Comparison of ENCODE assay signal across 1 cellular context in genomic region chr4:151429957-151430548, GRCh38.
TF ChIP-seq lines count a peak whose summit lies in the region.

No MANE protein-coding gene starts in this region.

TF ChIP-seq in SK-N-SH, 30 proteins besides CTCF, POLR2A, EP300 and RAD21 (continued from another document):
- no peak for TF ChIP-seq JUND (IDR thresholded peaks at IDR 0.05)
- no peak for TF ChIP-seq MXI1 (IDR thresholded peaks at IDR 0.05; ENCODE audit: low read depth, low read length)
- TF ChIP-seq TEAD4 (IDR thresholded peaks at IDR 0.05; ENCODE audit: borderline replicate concordance, insufficient read depth): 0 out of 2 replicates have a peak, but pooled peaks have one; percentile 12
- TF ChIP-seq, protein P1, sequence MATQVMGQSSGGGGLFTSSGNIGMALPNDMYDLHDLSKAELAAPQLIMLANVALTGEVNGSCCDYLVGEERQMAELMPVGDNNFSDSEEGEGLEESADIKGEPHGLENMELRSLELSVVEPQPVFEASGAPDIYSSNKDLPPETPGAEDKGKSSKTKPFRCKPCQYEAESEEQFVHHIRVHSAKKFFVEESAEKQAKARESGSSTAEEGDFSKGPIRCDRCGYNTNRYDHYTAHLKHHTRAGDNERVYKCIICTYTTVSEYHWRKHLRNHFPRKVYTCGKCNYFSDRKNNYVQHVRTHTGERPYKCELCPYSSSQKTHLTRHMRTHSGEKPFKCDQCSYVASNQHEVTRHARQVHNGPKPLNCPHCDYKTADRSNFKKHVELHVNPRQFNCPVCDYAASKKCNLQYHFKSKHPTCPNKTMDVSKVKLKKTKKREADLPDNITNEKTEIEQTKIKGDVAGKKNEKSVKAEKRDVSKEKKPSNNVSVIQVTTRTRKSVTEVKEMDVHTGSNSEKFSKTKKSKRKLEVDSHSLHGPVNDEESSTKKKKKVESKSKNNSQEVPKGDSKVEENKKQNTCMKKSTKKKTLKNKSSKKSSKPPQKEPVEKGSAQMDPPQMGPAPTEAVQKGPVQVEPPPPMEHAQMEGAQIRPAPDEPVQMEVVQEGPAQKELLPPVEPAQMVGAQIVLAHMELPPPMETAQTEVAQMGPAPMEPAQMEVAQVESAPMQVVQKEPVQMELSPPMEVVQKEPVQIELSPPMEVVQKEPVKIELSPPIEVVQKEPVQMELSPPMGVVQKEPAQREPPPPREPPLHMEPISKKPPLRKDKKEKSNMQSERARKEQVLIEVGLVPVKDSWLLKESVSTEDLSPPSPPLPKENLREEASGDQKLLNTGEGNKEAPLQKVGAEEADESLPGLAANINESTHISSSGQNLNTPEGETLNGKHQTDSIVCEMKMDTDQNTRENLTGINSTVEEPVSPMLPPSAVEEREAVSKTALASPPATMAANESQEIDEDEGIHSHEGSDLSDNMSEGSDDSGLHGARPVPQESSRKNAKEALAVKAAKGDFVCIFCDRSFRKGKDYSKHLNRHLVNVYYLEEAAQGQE (IDR thresholded peaks at IDR 0.05; ENCODE audit: low read depth, low read length): no peak
- TF ChIP-seq NFIC (IDR thresholded peaks at IDR 0.05; ENCODE audit: borderline replicate concordance): peak; percentile 24; the same call in 1 of the 2 replicates
- TF ChIP-seq ZBTB33 (IDR thresholded peaks at IDR 0.05; ENCODE audit: borderline replicate concordance, low read depth): no peak
- TF ChIP-seq GATA2 (CRISPR knock-in tag; IDR thresholded peaks at IDR 0.05): no peak
- TF ChIP-seq MEF2A (IDR thresholded peaks at IDR 0.05; ENCODE audit: borderline replicate concordance, low read depth): no peak
- no peak for TF ChIP-seq RXRA (IDR thresholded peaks at IDR 0.05; ENCODE audit: borderline replicate concordance, low read depth)
- no peak for TF ChIP-seq GABPA (IDR thresholded peaks at IDR 0.05; ENCODE audit: low read depth)
